In the genomic region with DNA sequence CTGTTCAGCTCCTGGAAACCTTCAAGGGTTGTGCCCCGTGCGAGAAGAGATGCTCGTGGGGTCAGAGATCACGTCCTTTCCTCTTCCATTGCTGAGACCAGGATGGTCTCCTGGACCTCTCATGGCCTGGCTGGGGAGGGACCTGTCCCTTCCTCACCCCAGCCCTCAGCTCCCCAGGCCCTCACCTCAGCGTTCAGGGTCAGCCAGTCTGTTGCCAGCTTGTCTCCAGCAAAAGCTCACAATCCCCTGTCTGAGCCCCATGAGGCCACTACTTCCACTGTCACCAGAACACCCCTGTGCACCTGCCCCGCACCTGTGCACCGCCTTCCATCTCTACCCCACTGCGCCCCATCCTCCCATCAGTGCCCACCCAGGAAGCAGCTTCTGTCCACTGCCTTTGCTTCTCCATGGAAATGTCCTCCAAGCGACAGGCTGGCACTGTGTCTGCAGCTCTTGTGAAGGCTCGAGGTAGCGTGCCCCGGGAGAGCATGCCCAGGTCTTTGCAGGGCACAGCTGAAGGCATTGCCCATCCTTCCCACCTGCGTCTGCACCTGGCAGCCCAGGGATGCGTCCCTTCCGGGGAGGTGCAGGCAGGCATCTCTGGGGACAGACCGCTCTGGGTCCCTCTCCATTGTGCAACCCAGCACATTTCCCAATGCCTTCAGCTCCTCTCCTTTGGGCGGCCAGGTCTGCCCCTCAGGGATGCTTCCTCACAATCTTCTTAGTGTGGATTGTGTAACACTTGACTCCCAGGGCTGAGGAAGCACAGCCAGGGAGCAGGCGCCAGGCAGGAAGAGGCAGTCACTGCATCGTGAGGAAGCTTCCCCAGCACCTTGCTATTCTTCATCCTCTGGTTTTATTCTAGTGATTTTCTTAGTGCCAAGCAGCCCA, we compare ENCODE assay signal across 15 cellular contexts.
DNase-seq lines count a peak whose midpoint lies in the region; ATAC-seq, FAIRE-seq and TF ChIP-seq lines count a peak whose summit lies in the region.
"Had no signal": no experiment of that assay in that cellular context is flagged by ENCODE, and none has a peak within 500 bp of the region (broad histone marks: within the 10 kb centered on the region; RNA-seq: fewer than 3 reads in every experiment).

No MANE protein-coding gene starts in this region.

- no peak for TF ChIP-seq RAD21 in K562 (CRISPR knock-in tag; conservative IDR thresholded peaks at IDR 0.05 in 1 of 2, IDR thresholded peaks at IDR 0.05 in 1 of 2)

- no peak overlapping the region for H3K4me3 Mint-ChIP-seq in activated CD4-positive, alpha-beta memory T cell treated with anti-CD3 and anti-CD28 coated beads, Interleukin-2, amount 10 ng/mL, durations not matched to agents 7 days and 5 days
- H3K4me3 Mint-ChIP-seq in activated CD4-positive, alpha-beta memory T cell treated with anti-CD3 and anti-CD28 coated beads for 36 hours = no peak overlapping the region
- H3K4me3 Mint-ChIP-seq: activated naive CD8-positive, alpha-beta T cell treated with anti-CD3 and anti-CD28 coated beads for 36 hours; activated T-cell treated with anti-CD3 and anti-CD28 coated beads, Interleukin-2, amount 50 U/mL, for 4 hours had no signal

- POLR2A ChIA-PET in activated CD4-positive, alpha-beta memory T cell treated with anti-CD3 and anti-CD28 coated beads, Interleukin-2, amount 10 ng/mL, durations not matched to agents 7 days and 5 days (lab: Charles Lee) = interaction anchor here (1.0 kb wide), 1 partner anchor 29 kb away, joined by 3 read pairs; no protein-coding TSS in a partner anchor
- POLR2A ChIA-PET in activated CD4-positive, alpha-beta memory T cell treated with anti-CD3 and anti-CD28 coated beads for 36 hours (lab: Charles Lee) = no interaction called here
- POLR2A ChIA-PET in K562 (lab: Yijun Ruan, JAX) = interaction anchor here (0.5 to 1.3 kb wide), 5 partner anchors 27 to 1098 kb away, joined by 3 to 5 read pairs (median 3); no protein-coding TSS in a partner anchor

- no peaks in the 10 kb centered on the region for H3K27me3 Mint-ChIP-seq in activated CD4-positive, alpha-beta memory T cell treated with anti-CD3 and anti-CD28 coated beads, Interleukin-2, amount 10 ng/mL, durations not matched to agents 7 days and 5 days
- peaks cover 2% of the 10 kb centered on the region for H3K27me3 Mint-ChIP-seq in activated CD4-positive, alpha-beta memory T cell treated with anti-CD3 and anti-CD28 coated beads for 36 hours
- H3K27me3 Mint-ChIP-seq: activated naive CD8-positive, alpha-beta T cell treated with anti-CD3 and anti-CD28 coated beads for 36 hours had no signal

- no peaks in the 10 kb centered on the region for H3K9me3 ChIP-seq in K562 (replicated peaks; ENCODE audit: control insufficient read depth, insufficient read depth, low read depth, low read length)
- H3K9me3 ChIP-seq in upper lobe of left lung = no peaks in the 10 kb centered on the region
- H3K9me3 ChIP-seq in stomach = no peaks in the 10 kb centered on the region
- H3K9me3 ChIP-seq: SK-N-SH had no signal

- no peak overlapping the region for H3K27ac Mint-ChIP-seq in activated CD4-positive, alpha-beta memory T cell treated with anti-CD3 and anti-CD28 coated beads, Interleukin-2, amount 10 ng/mL, durations not matched to agents 7 days and 5 days
- H3K27ac Mint-ChIP-seq in activated CD4-positive, alpha-beta memory T cell treated with anti-CD3 and anti-CD28 coated beads for 36 hours = no peak overlapping the region
- H3K27ac Mint-ChIP-seq: activated naive CD8-positive, alpha-beta T cell treated with anti-CD3 and anti-CD28 coated beads for 36 hours had no signal

- H3K4me1 ChIP-seq in K562 (replicated peaks in 1 of 2; ENCODE audit: control insufficient read depth in 2 of 2, insufficient read depth in 2 of 2, low read length in 2 of 2) (peaks cover 0 to 23% of the 10 kb centered on the region in 2 experiments; a peak in 3 of 5 replicates), upper lobe of left lung (peaks cover 0 to 6% (median 3%) of the 10 kb centered on the region in 4 donors), stomach (peaks cover 5 to 17% (median 11%) of the 10 kb centered on the region in 4 donors)

- TF ChIP-seq POLR2A in K562 (conservative IDR thresholded peaks at IDR 0.05) (no peak), upper lobe of left lung (IDR thresholded peaks at IDR 0.05) (no peak), stomach (IDR thresholded peaks at IDR 0.05) (no peak)

- WGBS in K562 (ENCODE audit: insufficient coverage, low coverage, missing lambda C conversion rate) = 14% methylated on average over 18 of the region's 19 CpGs
- 76 to 78% methylated on average over 15 to 19 of the region's 19 CpGs for WGBS in upper lobe of left lung, 2 donors
- 71 to 86% (median 75%) methylated on average over 13 to 19 of the region's 19 CpGs for WGBS in stomach, 5 donors

- H3K9me1 ChIP-seq in K562 (ENCODE audit: control insufficient read depth, insufficient read depth, low read length) = no peaks in the 10 kb centered on the region

- no TSS peak for BruUV-seq in K562 (replicated peaks; lab: Mats Ljungman, UMichigan)

- H3K4me3 ChIP-seq in K562 (no peak overlapping the region), upper lobe of left lung (no peak overlapping the region), stomach (no peak overlapping the region)

- no peaks in the 10 kb centered on the region for H3K36me3 Mint-ChIP-seq in activated CD4-positive, alpha-beta memory T cell treated with anti-CD3 and anti-CD28 coated beads, Interleukin-2, amount 10 ng/mL, durations not matched to agents 7 days and 5 days (ENCODE audit: low read depth)
- H3K36me3 Mint-ChIP-seq in activated CD4-positive, alpha-beta memory T cell treated with anti-CD3 and anti-CD28 coated beads for 36 hours = no peaks in the 10 kb centered on the region
- H3K36me3 Mint-ChIP-seq: activated naive CD8-positive, alpha-beta T cell treated with anti-CD3 and anti-CD28 coated beads for 36 hours had no signal

- H3K27me3 ChIP-seq in K562 (ENCODE audit: control insufficient read depth in 2 of 2, insufficient read depth in 2 of 2, low read length in 2 of 2) = peaks cover 0 to 36% of the 10 kb centered on the region in 2 experiments; a peak in 3 of 5 replicates
- no peaks in the 10 kb centered on the region for H3K27me3 ChIP-seq in upper lobe of left lung
- H3K27me3 ChIP-seq in stomach = no peaks in the 10 kb centered on the region

- intact Hi-C loops in activated CD4-positive, alpha-beta memory T cell treated with anti-CD3 and anti-CD28 coated beads for 36 hours (cut with micrococcal nuclease) = loop anchor here (2.0 to 10.0 kb wide), 2 partner anchors 218 to 372 kb away; no protein-coding TSS in a partner anchor
- intact Hi-C loops in K562 (cut with micrococcal nuclease) = no loop called here
- intact Hi-C loops in stomach (cut with DNase I; ENCODE audit: low total_unique reads) = loop anchor here (10.0 kb wide), 1 partner anchor 218 kb away; no protein-coding TSS in a partner anchor

- no peak for TF ChIP-seq CTCF in K562 (IDR thresholded peaks at IDR 0.05 in 2 of 3, conservative IDR thresholded peaks at IDR 0.05 in 1 of 3; ENCODE audit: insufficient read depth in 2 of 3, low read depth in 1 of 3, low read length in 3 of 3)
- TF ChIP-seq CTCF in upper lobe of left lung (IDR thresholded peaks at IDR 0.05) = no peak
- no peak for TF ChIP-seq CTCF in GM13977 (IDR thresholded peaks at IDR 0.05; ENCODE audit: extremely low read depth, insufficient read depth, missing control alignments)
- no peak for TF ChIP-seq CTCF in stomach (IDR thresholded peaks at IDR 0.05)

- TF ChIP-seq EP300 in K562 (IDR thresholded peaks at IDR 0.05; ENCODE audit: low read length) = no peak
- no peak for TF ChIP-seq EP300 in upper lobe of left lung (IDR thresholded peaks at IDR 0.05)
- TF ChIP-seq EP300 in stomach (IDR thresholded peaks at IDR 0.05) = no peak

- no peaks in the 10 kb centered on the region for H3K79me2 ChIP-seq in K562 (ENCODE audit: control insufficient read depth, insufficient read depth, low read length)

- no peak overlapping the region for H2AFZ ChIP-seq in K562 (ENCODE audit: low read depth, low read length)

- H3K9ac ChIP-seq in K562 (ENCODE audit: insufficient read depth in 1 of 2, low read depth in 2 of 2, low read length in 2 of 2) = no peak overlapping the region
- H3K9ac ChIP-seq: SK-N-SH had no signal

- no peak for FAIRE-seq in K562 (lab: Jason Lieb, UNC)
- FAIRE-seq: keratinocyte, small intestine had no signal

- CTCF ChIA-PET in activated CD4-positive, alpha-beta memory T cell treated with anti-CD3 and anti-CD28 coated beads, Interleukin-2, amount 10 ng/mL, durations not matched to agents 7 days and 5 days (lab: Charles Lee) = interaction anchor here (1.0 to 5.6 kb wide), 6 partner anchors 11 to 307 kb away, joined by 3 to 86 read pairs (median 3); no protein-coding TSS in a partner anchor
- CTCF ChIA-PET in activated CD4-positive, alpha-beta memory T cell treated with anti-CD3 and anti-CD28 coated beads for 36 hours (lab: Charles Lee) = interaction anchor here (0.6 to 6.0 kb wide), 15 partner anchors 9 to 379 kb away, joined by 3 to 197 read pairs (median 4); no protein-coding TSS in a partner anchor
- CTCF ChIA-PET in K562 (lab: Yijun Ruan, JAX; ENCODE audit: low intra/inter-chr PET ratio) = interaction anchor here (1.2 to 2.2 kb wide), 3 partner anchors 28 to 372 kb away, joined by 3 to 17 read pairs (median 8); no protein-coding TSS in a partner anchor

- no peak overlapping the region for H3K4me2 ChIP-seq in K562 (ENCODE audit: insufficient read depth, low read length)
- H3K4me2 ChIP-seq: SK-N-SH had no signal

- in situ Hi-C loops in K562 (cut with MboI) (no loop called here), GM13977 (cut with MboI; ENCODE audit: low pct_unique_long_range_greater_than_20kb, low sequenced_read_pairs, unreplicated experiment) (no loop called here)

- peak; percentile 12 for DNase-seq in activated CD4-positive, alpha-beta memory T cell treated with anti-CD3 and anti-CD28 coated beads, Interleukin-2, amount 10 ng/mL, durations not matched to agents 7 days and 5 days
- no peak for DNase-seq in activated CD4-positive, alpha-beta memory T cell treated with anti-CD3 and anti-CD28 coated beads for 36 hours
- DNase-seq in K562 (ENCODE audit: extremely low read depth in 1 of 4, low spot score in 3 of 4) = no peak
- peak; percentile 9 for DNase-seq in mucosa of gallbladder (ENCODE audit: low spot score)
- peak; percentile 19 to 44 for DNase-seq in upper lobe of left lung
- no peak for DNase-seq in GM13977 (ENCODE audit: low spot score)
- no peak for DNase-seq in stomach
- DNase-seq: KG1, NCI-H510A had no signal

- no peaks in the 10 kb centered on the region for H3K4me1 Mint-ChIP-seq in activated CD4-positive, alpha-beta memory T cell treated with anti-CD3 and anti-CD28 coated beads, Interleukin-2, amount 10 ng/mL, durations not matched to agents 7 days and 5 days
- H3K4me1 Mint-ChIP-seq in activated CD4-positive, alpha-beta memory T cell treated with anti-CD3 and anti-CD28 coated beads for 36 hours (ENCODE audit: low read depth) = no peaks in the 10 kb centered on the region
- H3K4me1 Mint-ChIP-seq: activated naive CD8-positive, alpha-beta T cell treated with anti-CD3 and anti-CD28 coated beads for 36 hours had no signal

- H3K27ac ChIP-seq in K562 (ENCODE audit: extremely low read depth, low read depth, low read length) = no peak overlapping the region
- H3K27ac ChIP-seq in upper lobe of left lung = no peak overlapping the region
- peak overlapping the region in 1 of 5 donors; percentile 70 for H3K27ac ChIP-seq in stomach

- no peak for ATAC-seq in K562
- no peak for ATAC-seq in upper lobe of left lung (ENCODE audit: low FRiP score in 2 of 2)
- ATAC-seq in GM21786 (IDR thresholded peaks at IDR 0.05; ENCODE audit: unreplicated experiment) = no peak

- H3K36me3 ChIP-seq in K562 (ENCODE audit: control insufficient read depth, insufficient read depth, low read length) (no peaks in the 10 kb centered on the region), upper lobe of left lung (peaks cover 0 to 32% (median 12%) of the 10 kb centered on the region in 4 donors), stomach (peaks cover 0 to 20% (median 0%) of the 10 kb centered on the region in 4 donors)

- peaks cover 2% of the 10 kb centered on the region for H3K9me3 Mint-ChIP-seq in activated CD4-positive, alpha-beta memory T cell treated with anti-CD3 and anti-CD28 coated beads, Interleukin-2, amount 10 ng/mL, durations not matched to agents 7 days and 5 days
- no peaks in the 10 kb centered on the region for H3K9me3 Mint-ChIP-seq in activated CD4-positive, alpha-beta memory T cell treated with anti-CD3 and anti-CD28 coated beads for 36 hours
- H3K9me3 Mint-ChIP-seq: activated naive CD8-positive, alpha-beta T cell treated with anti-CD3 and anti-CD28 coated beads for 36 hours; activated T-cell treated with anti-CD3 and anti-CD28 coated beads, Interleukin-2, amount 50 U/mL, for 4 hours had no signal

- H4K20me1 ChIP-seq in K562 (replicated peaks; ENCODE audit: control insufficient read depth, insufficient read depth, low read length) = no peaks in the 10 kb centered on the region; the same call in 1 of the 2 replicates

Comparison
In these comparisons a context has a peak if more than half of its experiments do, and no peak if none do; other contexts are left out.
1. DNase-seq: peak in activated CD4-positive, alpha-beta memory T cell treated with anti-CD3 and anti-CD28 coated beads, Interleukin-2, amount 10 ng/mL, durations not matched to agents 7 days and 5 days (single experiment), mucosa of gallbladder (single experiment) and upper lobe of left lung (2 of 2); none in activated CD4-positive, alpha-beta memory T cell treated with anti-CD3 and anti-CD28 coated beads for 36 hours (single experiment), K562 (0 of 4), GM13977 (single experiment) and stomach (single experiment).